ENCODE assay signal across 1 cellular context in genomic region chr19:17868669-17869068, GRCh38.
TF ChIP-seq lines count a peak whose summit lies in the region.

No MANE protein-coding gene starts in this region.

TF ChIP-seq in H1, 55 proteins besides CTCF, POLR2A, EP300 and RAD21:
- TF ChIP-seq TEAD4 (IDR thresholded peaks at IDR 0.05; ENCODE audit: low read depth, low read length) (0 out of 2 replicates have a peak, but pooled peaks have one; percentile 2), HDAC6 (IDR thresholded peaks at IDR 0.05; ENCODE audit: low read depth, low read length) (no peak)
